ENCODE assay signal across 9 cellular contexts in the genomic region with DNA sequence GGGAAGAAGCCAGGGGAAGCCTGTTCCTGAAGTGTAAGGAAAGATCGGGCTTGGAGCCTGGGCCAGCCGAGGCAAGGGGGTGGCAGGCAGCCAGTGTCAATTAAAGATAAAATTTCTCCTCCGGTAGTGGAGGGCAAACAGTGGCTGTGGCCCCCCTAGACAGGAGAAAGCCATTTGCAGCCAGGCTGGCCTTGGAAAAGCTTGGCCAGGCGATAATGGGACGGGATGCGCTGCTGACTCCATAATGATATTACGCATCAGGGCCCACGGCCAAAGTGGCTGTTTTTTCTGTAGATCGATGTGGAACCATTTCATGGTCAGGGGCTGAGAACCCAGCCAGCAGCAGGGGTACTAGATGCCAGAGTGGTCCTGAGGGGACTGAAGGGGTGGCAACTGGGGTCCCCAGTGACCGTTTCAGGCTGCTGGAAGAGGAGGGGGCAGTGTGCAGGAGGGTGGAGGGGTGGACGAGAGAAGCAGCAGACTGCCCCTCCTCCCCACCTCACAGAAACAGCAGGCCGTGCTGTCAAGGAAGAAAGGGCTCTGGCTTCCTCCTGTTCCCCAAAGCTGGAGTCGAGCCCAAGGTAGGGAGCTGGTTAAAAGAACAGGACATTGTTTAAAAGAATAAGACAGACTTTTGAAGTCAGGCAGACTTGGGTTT. TPM values are rescaled to one million over a fixed set of nuclear protein-coding genes. Genes with fewer than 3 reads are reported as not detected.
A peak's percentile ranks its signal among the peaks of the same experiment; 100 is the strongest.
DNase-seq lines count a peak whose midpoint lies in the region; ATAC-seq and TF ChIP-seq lines count a peak whose summit lies in the region.
"Had no signal": no experiment of that assay in that cellular context is flagged by ENCODE, and none has a peak within 500 bp of the region (broad histone marks: within the 10 kb centered on the region; RNA-seq: fewer than 3 reads in every experiment).

No MANE protein-coding gene starts in this region.

- H2AK5ac ChIP-seq in IMR-90 (ENCODE audit: low read depth, low read length), result no peak overlapping the region

- no peak overlapping the region for H2BK120ac ChIP-seq in IMR-90 (ENCODE audit: low read depth, low read length)

- no peak for TF ChIP-seq POLR2A in IMR-90 (IDR thresholded peaks at IDR 0.05; ENCODE audit: low read depth, low read length)
- no peak for TF ChIP-seq POLR2A in body of pancreas (IDR thresholded peaks at IDR 0.05)

- TF ChIP-seq CTCF in IMR-90 (conservative IDR thresholded peaks at IDR 0.05; ENCODE audit: low read depth, low read length) (no peak), body of pancreas (IDR thresholded peaks at IDR 0.05) (no peak), neutrophil (IDR thresholded peaks at IDR 0.05) (no peak)

- no peaks in the 10 kb centered on the region for H4K20me1 ChIP-seq in IMR-90 (ENCODE audit: insufficient read depth, low read length)

- DNase-seq in DMS 273 (lab: John Stamatoyannopoulos, UW; ENCODE audit: unreplicated experiment), result peak; percentile 85
- no peak for DNase-seq in IMR-90
- peak; percentile 38 to 70 (median 52) for DNase-seq in body of pancreas
- no peak for DNase-seq in glomerular visceral epithelial cell (ENCODE audit: extremely low spot score)
- no peak for DNase-seq in NOMO-1 treated with DMSO at 0.1 percent for 48 hours (lab: John Stamatoyannopoulos, UW; ENCODE audit: unreplicated experiment)
- no peak for DNase-seq in NCI-H526 (lab: John Stamatoyannopoulos, UW)

- H2BK20ac ChIP-seq in IMR-90 (ENCODE audit: low read depth, low read length), result no peak overlapping the region

- no peak overlapping the region; the same call in 1 of the 2 replicates for H3K14ac ChIP-seq in IMR-90 (replicated peaks; ENCODE audit: low read depth, low read length)

- peak overlapping the region; percentile 44; the same call in 1 of the 2 replicates for H4K91ac ChIP-seq in IMR-90 (ENCODE audit: insufficient read depth, low read depth, low read length)

- H3K9ac ChIP-seq in IMR-90 (ENCODE audit: low read depth, low read length), result no peak overlapping the region

- H3K4me3 ChIP-seq in IMR-90 (ENCODE audit: insufficient read depth, low read depth, low read length) (no peak overlapping the region), body of pancreas (no peak overlapping the region), neutrophil (ENCODE audit: low read depth in 1 of 2, low read length in 1 of 2) (no peak overlapping the region)

- no peaks in the 10 kb centered on the region for H3K79me1 ChIP-seq in IMR-90 (ENCODE audit: low read depth in 1 of 2, low read length in 2 of 2)

- H3K4me2 ChIP-seq in IMR-90 (ENCODE audit: low read depth, low read length), result no peak overlapping the region

- no peak overlapping the region; the same call in 1 of the 2 replicates for H3K4ac ChIP-seq in IMR-90 (ENCODE audit: low read depth, low read length)

- peak overlapping the region; percentile 4; the same call in 1 of the 2 replicates for H3K27ac ChIP-seq in IMR-90 (ENCODE audit: insufficient read depth, low read length)
- peak overlapping the region; percentile 40 to 64 (median 56) for H3K27ac ChIP-seq in body of pancreas
- peak overlapping the region; percentile 72 for H3K27ac ChIP-seq in neutrophil
- H3K27ac ChIP-seq: RWPE1 had no signal

- no peaks in the 10 kb centered on the region; the same call in 1 of the 2 replicates for H3K9me1 ChIP-seq in IMR-90 (ENCODE audit: insufficient read depth, low read length)

- peak overlapping the region; percentile 23 to 49; a peak in 2 of 4 replicates for H4K8ac ChIP-seq in IMR-90 (ENCODE audit: low read depth in 2 of 2, low read length in 2 of 2)

- H3K56ac ChIP-seq in IMR-90 (ENCODE audit: extremely low read depth, insufficient read depth, low read length), result no peak overlapping the region

- no TSS peak for BruUV-seq in IMR-90 (replicated peaks; lab: Mats Ljungman, UMichigan)

- no peaks in the 10 kb centered on the region for H3K36me3 ChIP-seq in IMR-90 (ENCODE audit: control insufficient read depth, insufficient read depth, low read length)
- H3K36me3 ChIP-seq in body of pancreas (replicated peaks in 1 of 2; ENCODE audit: insufficient read depth in 1 of 2, low read depth in 2 of 2), result no peaks in the 10 kb centered on the region
- no peaks in the 10 kb centered on the region for H3K36me3 ChIP-seq in neutrophil

- no peak overlapping the region for H2BK15ac ChIP-seq in IMR-90 (ENCODE audit: low read depth, low read length)

- no peak for TF ChIP-seq RAD21 in IMR-90 (IDR thresholded peaks at IDR 0.05; ENCODE audit: low read length)

- H4K5ac ChIP-seq in IMR-90 (ENCODE audit: low read depth, low read length), result peak overlapping the region; percentile 49

- POLR2A ChIA-PET in IMR-90 (lab: Charles Lee; ENCODE audit: unreplicated experiment), result no interaction called here

- no peak; the same call in 1 of the 2 replicates for ATAC-seq in IMR-90 (ENCODE audit: low read depth)
- ATAC-seq in body of pancreas, result peak; percentile 48
- no peak for ATAC-seq in HG03097 (IDR thresholded peaks at IDR 0.05; ENCODE audit: low FRiP score, unreplicated experiment)

- H3K18ac ChIP-seq in IMR-90 (ENCODE audit: low read depth, low read length), result no peak overlapping the region

- no peak overlapping the region for H3K23ac ChIP-seq in IMR-90 (ENCODE audit: low read depth, low read length)

- H2AK9ac ChIP-seq in IMR-90 (replicated peaks; ENCODE audit: low read depth, low read length, poor library complexity), result peak overlapping the region; percentile 8

- intact Hi-C loops in IMR-90 (cut with micrococcal nuclease), result no loop called here
- intact Hi-C loops in body of pancreas (cut with DNase I), result no loop called here

- H3K27me3 ChIP-seq in IMR-90 (ENCODE audit: control insufficient read depth, insufficient read depth, low read length) (peaks cover 7% of the 10 kb centered on the region), body of pancreas (no peaks in the 10 kb centered on the region), neutrophil (no peaks in the 10 kb centered on the region)

- no peaks in the 10 kb centered on the region for H3K9me3 ChIP-seq in IMR-90 (ENCODE audit: control insufficient read depth, insufficient read depth, low read length)
- H3K9me3 ChIP-seq in body of pancreas, result no peaks in the 10 kb centered on the region
- no peaks in the 10 kb centered on the region for H3K9me3 ChIP-seq in neutrophil

- peak overlapping the region; percentile 66 for H2BK5ac ChIP-seq in IMR-90 (ENCODE audit: low read depth, low read length, poor library complexity, severe bottlenecking)

- peaks cover 6% of the 10 kb centered on the region; the same call in 1 of the 2 replicates for H3K4me1 ChIP-seq in IMR-90 (ENCODE audit: control insufficient read depth, insufficient read depth, low read length)
- peaks cover 28% of the 10 kb centered on the region for H3K4me1 ChIP-seq in body of pancreas
- peaks cover 54 to 68% of the 10 kb centered on the region in 2 experiments for H3K4me1 ChIP-seq in neutrophil (ENCODE audit: control insufficient read depth in 1 of 2, insufficient read depth in 1 of 2, low read depth in 1 of 2, low read length in 1 of 2)

- dilution Hi-C loops in IMR-90 (cut with HindIII; ENCODE audit: low sequenced_read_pairs, unreplicated experiment), result no loop called here

- WGBS in IMR-90 (ENCODE audit: extremely low coverage in 2 of 2, insufficient read length in 1 of 2), 2 experiments, result 36% methylated on average over 7 of the region's 13 CpGs; no CpG with 5 or more reads in 1 of the 2 experiments
- 17 to 26% methylated on average over 13 of the region's 13 CpGs for WGBS in body of pancreas, 2 donors

- in situ Hi-C loops in IMR-90 (cut with MboI; ENCODE audit: low sequenced_read_pairs), result no loop called here

- CTCF ChIA-PET in IMR-90 (lab: Yijun Ruan, JAX), result interaction anchor here (0.6 kb wide), 1 partner anchor 12 kb away, joined by 3 read pairs; no protein-coding TSS in a partner anchor

- peak overlapping the region; percentile 69 for H2AFZ ChIP-seq in IMR-90 (replicated peaks; ENCODE audit: low read length, poor library complexity)

TF ChIP-seq in IMR-90, 13 proteins besides CTCF, POLR2A, EP300 and RAD21:
- TF ChIP-seq MAZ (IDR thresholded peaks at IDR 0.05; ENCODE audit: borderline replicate concordance, low read depth, low read length), result no peak
- TF ChIP-seq FOS (IDR thresholded peaks at IDR 0.05; ENCODE audit: low read depth, low read length), result no peak
- no peak for TF ChIP-seq CEBPB (IDR thresholded peaks at IDR 0.05; ENCODE audit: low read depth, low read length)
- no peak for TF ChIP-seq CHD1 (IDR thresholded peaks at IDR 0.05; ENCODE audit: low read depth, low read length)
- TF ChIP-seq, protein P1, sequence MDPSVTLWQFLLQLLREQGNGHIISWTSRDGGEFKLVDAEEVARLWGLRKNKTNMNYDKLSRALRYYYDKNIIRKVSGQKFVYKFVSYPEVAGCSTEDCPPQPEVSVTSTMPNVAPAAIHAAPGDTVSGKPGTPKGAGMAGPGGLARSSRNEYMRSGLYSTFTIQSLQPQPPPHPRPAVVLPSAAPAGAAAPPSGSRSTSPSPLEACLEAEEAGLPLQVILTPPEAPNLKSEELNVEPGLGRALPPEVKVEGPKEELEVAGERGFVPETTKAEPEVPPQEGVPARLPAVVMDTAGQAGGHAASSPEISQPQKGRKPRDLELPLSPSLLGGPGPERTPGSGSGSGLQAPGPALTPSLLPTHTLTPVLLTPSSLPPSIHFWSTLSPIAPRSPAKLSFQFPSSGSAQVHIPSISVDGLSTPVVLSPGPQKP (IDR thresholded peaks at IDR 0.05; ENCODE audit: borderline replicate concordance, low read depth, low read length), result no peak
- no peak for TF ChIP-seq NFE2L2 (IDR thresholded peaks at IDR 0.05; ENCODE audit: low read depth, low read length)
- no peak for TF ChIP-seq RFX5 (IDR thresholded peaks at IDR 0.05; ENCODE audit: low read depth, low read length)
- no peak for TF ChIP-seq RCOR1 (IDR thresholded peaks at IDR 0.05; ENCODE audit: insufficient replicate concordance, low read length)
- no peak for TF ChIP-seq MAFK (IDR thresholded peaks at IDR 0.05; ENCODE audit: low read depth, low read length)
- TF ChIP-seq SMC3 (IDR thresholded peaks at IDR 0.05; ENCODE audit: low read depth, low read length), result no peak
- TF ChIP-seq MXI1 (IDR thresholded peaks at IDR 0.05; ENCODE audit: borderline replicate concordance, low read depth, low read length), result no peak

RNA-seq across cellular contexts. Expression of a gene that starts 25.2 kb away (rescaled TPM):
- total RNA-seq in IMR-90 (2012; rRNA removed) (0.18 and 0.28 TPM in 2 replicates), body of pancreas (10 to 100 TPM in 1 of 2 donors, 1 to 10 TPM in 1; 8.6 to 12.7 TPM)
- 1.9 and 2.3 TPM in 2 replicates for polyA plus RNA-seq in IMR-90 (2012; rRNA removed)
- polyA plus RNA-seq in IMR-90 (2012; cell fraction: cytosol; rRNA removed), result 1.3 and 2.1 TPM in 2 replicates
- polyA plus RNA-seq in IMR-90 (2012; cell fraction: nucleus; rRNA removed; ENCODE audit: low replicate concordance), result 2.6 and 5.8 TPM in 2 replicates

Comparison
In these comparisons a context has a peak if more than half of its experiments do, and no peak if none do; other contexts are left out.
1. DNase-seq: peak in DMS 273 (single experiment) and body of pancreas (4 of 4); none in IMR-90 (single experiment), glomerular visceral epithelial cell (single experiment), NOMO-1 treated with DMSO at 0.1 percent for 48 hours (single experiment) and NCI-H526 (0 of 2).
2. H3K27ac ChIP-seq: peak in every context shown above with its lines; median percentile 72 in neutrophil; 56 in body of pancreas; 4 in IMR-90.